ENCODE assay signal across 10 cellular contexts in genomic region chr11:66112041-66112491, GRCh38. TPM values are rescaled to one million over a fixed set of nuclear protein-coding genes. Genes with fewer than 3 reads are reported as not detected.
DNase-seq lines count a peak whose midpoint lies in the region; ATAC-seq, FAIRE-seq and TF ChIP-seq lines count a peak whose summit lies in the region.
"Had no signal": no experiment of that assay in that cellular context is flagged by ENCODE, and none has a peak within 500 bp of the region (broad histone marks: within the 10 kb centered on the region; RNA-seq: fewer than 3 reads in every experiment).

No MANE protein-coding gene starts in this region.

- in situ Hi-C loops in GM13977 (cut with MboI; ENCODE audit: low pct_unique_long_range_greater_than_20kb, low sequenced_read_pairs, unreplicated experiment), result no loop called here

- H3K4me2 ChIP-seq in A549, result peak overlapping the region; percentile 96

- no peak for TF ChIP-seq RAD21 in A549 (conservative IDR thresholded peaks at IDR 0.05 in 1 of 2, IDR thresholded peaks at IDR 0.05 in 1 of 2)

- H3K4me3 ChIP-seq in A549 (peak overlapping the region; percentile 9; the same call in 1 of the 3 replicates), coronary artery (no peak overlapping the region)

- peaks cover 19% of the 10 kb centered on the region for H3K36me3 Mint-ChIP-seq in activated CD8-positive, alpha-beta T cell treated with anti-CD3 and anti-CD28 coated beads for 36 hours (ENCODE audit: low read depth)

- H3K4me1 ChIP-seq in A549, result peaks cover 95% of the 10 kb centered on the region

- no peak overlapping the region for H3K4me3 Mint-ChIP-seq in activated CD8-positive, alpha-beta T cell treated with anti-CD3 and anti-CD28 coated beads for 36 hours

- intact Hi-C loops in activated CD8-positive, alpha-beta T cell treated with anti-CD3 and anti-CD28 coated beads for 36 hours (cut with micrococcal nuclease), result no loop called here

- TF ChIP-seq POLR2A in A549 (IDR thresholded peaks at IDR 0.05; ENCODE audit: low read length), result no peak

- DNase-seq in A549 (ENCODE audit: low read depth in 1 of 2, low spot score in 1 of 2) (peak in 1 of 2 experiments; percentile 27), ELR (ENCODE audit: low read depth) (peak; percentile 15), islet precursor cell (peak; percentile 78), DMS153 (lab: John Stamatoyannopoulos, UW) (no peak), coronary artery (ENCODE audit: low spot score) (no peak), GM13977 (ENCODE audit: low spot score) (no peak), GF-D8 (lab: John Stamatoyannopoulos, UW) (no peak)
- DNase-seq in activated CD8-positive, alpha-beta T cell treated with anti-CD3 and anti-CD28 coated beads for 36 hours, result no peak
- DNase-seq: NCI-H1436 treated with DMSO at 0.1 percent for 48 hours had no signal

- no peak for TF ChIP-seq EP300 in A549 (IDR thresholded peaks at IDR 0.05)

- FAIRE-seq in A549 (lab: Jason Lieb, UNC), result no peak
- FAIRE-seq: G401.6 had no signal

- H3K4me1 Mint-ChIP-seq in activated CD8-positive, alpha-beta T cell treated with anti-CD3 and anti-CD28 coated beads for 36 hours (ENCODE audit: low read depth), result peaks cover 95% of the 10 kb centered on the region

- CTCF ChIA-PET in A549 (lab: Yijun Ruan, JAX), result interaction anchor here (0.8 to 6.7 kb wide), 3 partner anchors 41 to 110 kb away, joined by 3 to 37 read pairs (median 4); no protein-coding TSS in a partner anchor
- CTCF ChIA-PET in activated CD8-positive, alpha-beta T cell treated with anti-CD3 and anti-CD28 coated beads for 36 hours (lab: Charles Lee), result interaction anchor here (1.4 kb wide), 1 partner anchor 44 kb away, joined by 6 read pairs; no protein-coding TSS in a partner anchor

- WGBS in A549 (ENCODE audit: missing lambda C conversion rate), result 39% methylated on average over 9 of the region's 9 CpGs

- H3K27ac ChIP-seq in A549 (peak overlapping the region; percentile 93), coronary artery (no peak overlapping the region)

- TF ChIP-seq CTCF in A549 (IDR thresholded peaks at IDR 0.05), result no peak
- TF ChIP-seq CTCF in activated CD8-positive, alpha-beta T cell treated with anti-CD3 and anti-CD28 coated beads for 36 hours (IDR thresholded peaks at IDR 0.05), result no peak
- no peak for TF ChIP-seq CTCF in coronary artery (IDR thresholded peaks at IDR 0.05)
- no peak for TF ChIP-seq CTCF in GM13977 (IDR thresholded peaks at IDR 0.05; ENCODE audit: extremely low read depth, insufficient read depth, missing control alignments)

- H3K27ac Mint-ChIP-seq in activated CD8-positive, alpha-beta T cell treated with anti-CD3 and anti-CD28 coated beads for 36 hours, result peak overlapping the region; percentile 58

- ATAC-seq in A549, result peak; percentile 34 to 44; a peak in 5 of 6 replicates
- ATAC-seq in activated CD8-positive, alpha-beta T cell treated with anti-CD3 and anti-CD28 coated beads for 36 hours, result no peak

- no peaks in the 10 kb centered on the region for H3K9me3 ChIP-seq in A549

- no peaks in the 10 kb centered on the region for H3K27me3 Mint-ChIP-seq in activated CD8-positive, alpha-beta T cell treated with anti-CD3 and anti-CD28 coated beads for 36 hours

- POLR2A ChIA-PET in A549 (lab: Yijun Ruan, JAX), result interaction anchor here (1.1 kb wide), 1 partner anchor 31 kb away, joined by 3 read pairs; no protein-coding TSS in a partner anchor
- POLR2A ChIA-PET in activated CD8-positive, alpha-beta T cell treated with anti-CD3 and anti-CD28 coated beads for 36 hours (lab: Charles Lee), result interaction anchor here (1.2 kb wide), 1 partner anchor 28 kb away, joined by 3 read pairs; no protein-coding TSS in a partner anchor

- H3K9me3 Mint-ChIP-seq in activated CD8-positive, alpha-beta T cell treated with anti-CD3 and anti-CD28 coated beads for 36 hours, result peaks cover 2% of the 10 kb centered on the region

TF ChIP-seq in A549, 52 proteins besides CTCF, POLR2A, EP300 and RAD21:
- 0 out of 2 replicates have a peak, but pooled peaks have one; percentile 26 for TF ChIP-seq ATOH8 (CRISPR knock-in tag; IDR thresholded peaks at IDR 0.05; ENCODE audit: low read depth)
- TF ChIP-seq ZFP36 (IDR thresholded peaks at IDR 0.05; ENCODE audit: borderline replicate concordance, partially characterized antibody), result peak; percentile 58
- TF ChIP-seq MAFK (IDR thresholded peaks at IDR 0.05; ENCODE audit: partially characterized antibody), result no peak
- TF ChIP-seq USF2 (IDR thresholded peaks at IDR 0.05), result peak; percentile 16; the same call in 1 of the 2 replicates
- TF ChIP-seq HOXB5 (CRISPR knock-in tag; IDR thresholded peaks at IDR 0.05), result no peak
- peak; percentile 70 for TF ChIP-seq MAX (IDR thresholded peaks at IDR 0.05)
- TF ChIP-seq CHD2 (IDR thresholded peaks at IDR 0.05; ENCODE audit: low read length, partially characterized antibody), result no peak
- TF ChIP-seq HOXB13 (CRISPR knock-in tag; IDR thresholded peaks at IDR 0.05; ENCODE audit: low read depth), result 0 out of 2 replicates have a peak, but pooled peaks have one; percentile 32

RNA-seq across cellular contexts. Expression of gene PACS1, which starts 42.0 kb away (rescaled TPM):
- polyA plus RNA-seq in A549 (2011; rRNA removed), result 48.2 and 71.7 TPM in 2 replicates
- polyA plus RNA-seq in A549 (2012; cell fraction: cytosol; rRNA removed), result 38.2 and 53.4 TPM in 2 replicates
- polyA plus RNA-seq in A549 (2012; cell fraction: nucleus; rRNA removed), result 68.3 and 74.7 TPM in 2 replicates
- 49.4 to 64.0 TPM (median 59.1 TPM) in 3 replicates for polyA plus RNA-seq in A549 (2017; fragmentation: RNase III; extraction: RNeasy Plus Mini Kit Qiagen cat#74134 plus additional on column Dnase treatment)
- polyA minus RNA-seq in A549 (2011; rRNA and poly(A)+ RNA removed), result 175 and 196 TPM in 2 replicates
- total RNA-seq in activated CD8-positive, alpha-beta T cell treated with anti-CD3 and anti-CD28 coated beads for 36 hours, result 10 to 100 TPM; 76.3 to 78.3 TPM

RNA-seq across cellular contexts. Expression of gene SF3B2, which starts 59.9 kb away (rescaled TPM):
- polyA plus RNA-seq in A549 (2011; rRNA removed) (107 and 108 TPM in 2 replicates), A549 (2017; fragmentation: RNase III; extraction: RNeasy Plus Mini Kit Qiagen cat#74134 plus additional on column Dnase treatment) (169 to 184 TPM (median 182 TPM) in 3 replicates)
- polyA plus RNA-seq in A549 (2012; cell fraction: cytosol; rRNA removed), result 115 and 117 TPM in 2 replicates
- polyA plus RNA-seq in A549 (2012; cell fraction: nucleus; rRNA removed), result 237 and 244 TPM in 2 replicates
- 63.4 and 82.5 TPM in 2 replicates for polyA minus RNA-seq in A549 (2011; rRNA and poly(A)+ RNA removed)
- 100 to 1,000 TPM; 255 to 278 TPM for total RNA-seq in activated CD8-positive, alpha-beta T cell treated with anti-CD3 and anti-CD28 coated beads for 36 hours

Comparison
In these comparisons a context has a peak if more than half of its experiments do, and no peak if none do; other contexts are left out.
1. DNase-seq: peak in ELR (single experiment) and islet precursor cell (single experiment); none in activated CD8-positive, alpha-beta T cell treated with anti-CD3 and anti-CD28 coated beads for 36 hours (single experiment), DMS153 (single experiment), coronary artery (single experiment), GM13977 (single experiment) and GF-D8 (single experiment).
2. H3K27ac ChIP-seq: peak in A549 (2 of 2); none in coronary artery (0 of 2).